ENCODE assay signal across 8 cellular contexts in the genomic region with DNA sequence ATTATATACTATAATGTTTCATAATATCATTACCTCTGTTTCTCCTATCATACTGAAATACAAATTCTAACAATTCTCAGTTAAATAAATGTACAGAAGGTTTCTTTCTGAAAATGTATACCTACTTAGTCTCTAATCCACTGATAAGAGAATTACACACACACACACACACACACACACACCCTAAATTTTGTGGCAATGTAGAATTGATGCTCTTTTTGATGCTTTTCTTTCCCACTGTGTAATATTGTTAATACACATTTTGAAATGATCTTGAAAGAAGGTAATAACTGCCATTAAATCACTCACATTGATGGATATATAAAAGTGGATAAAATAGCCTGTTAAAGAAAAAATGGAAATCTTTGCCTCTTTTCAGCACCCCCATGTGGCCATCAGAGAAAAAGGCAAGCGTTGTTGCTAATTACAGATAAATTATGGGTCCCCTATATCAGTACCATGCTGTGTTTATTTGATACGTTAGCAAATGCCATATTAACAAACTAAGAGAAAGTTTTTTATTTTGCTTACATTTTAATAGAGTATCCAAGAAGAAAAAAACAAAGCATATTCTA.
DNase-seq lines count a peak whose midpoint lies in the region; ATAC-seq, FAIRE-seq and TF ChIP-seq lines count a peak whose summit lies in the region.
"Had no signal": no experiment of that assay in that cellular context is flagged by ENCODE, and none has a peak within 500 bp of the region (broad histone marks: within the 10 kb centered on the region; RNA-seq: fewer than 3 reads in every experiment).

No MANE protein-coding gene starts in this region.

- DNase-seq in GM10248 (ENCODE audit: extremely low spot score), result no peak
- peak; percentile 7 for DNase-seq in KBM-7
- no peak for DNase-seq in astrocyte (ENCODE audit: low read depth)
- no peak for DNase-seq in nephron progenitor cell
- no peak for DNase-seq in lower lobe of right lung
- DNase-seq in AG08395 (ENCODE audit: low spot score), result no peak
- no peak for DNase-seq in spleen
- DNase-seq: activated T-cell treated with anti-CD3 and anti-CD28 coated beads, Interleukin-2, amount 50 U/mL, for 24 hours had no signal

- in situ Hi-C loops in KBM-7 (cut with MboI; ENCODE audit: low pct_unique_long_range_greater_than_20kb, low sequenced_read_pairs), result no loop called here

- no peaks in the 10 kb centered on the region for H3K36me3 Mint-ChIP-seq in astrocyte (ENCODE audit: low read depth, unreplicated experiment)
- no peaks in the 10 kb centered on the region for H3K36me3 Mint-ChIP-seq in nephron progenitor cell (ENCODE audit: low read depth)

- H3K27me3 ChIP-seq in astrocyte (ENCODE audit: insufficient read depth, low read length) (no peaks in the 10 kb centered on the region), lower lobe of right lung (ENCODE audit: low read depth) (no peaks in the 10 kb centered on the region), spleen (replicated peaks in 1 of 7) (no peaks in the 10 kb centered on the region)

- H3K27me3 Mint-ChIP-seq in astrocyte (ENCODE audit: low read depth, unreplicated experiment) (no peaks in the 10 kb centered on the region), nephron progenitor cell (ENCODE audit: low read depth, poor library complexity) (no peaks in the 10 kb centered on the region)
- H3K27me3 Mint-ChIP-seq: activated T-cell treated with anti-CD3 and anti-CD28 coated beads, Interleukin-2, amount 50 U/mL, for 24 hours had no signal

- no peak overlapping the region for H3K4me2 ChIP-seq in astrocyte (ENCODE audit: low read length)

- H3K27ac ChIP-seq in astrocyte (ENCODE audit: low read depth, low read length) (no peak overlapping the region), lower lobe of right lung (no peak overlapping the region), spleen (no peak overlapping the region)

- FAIRE-seq in astrocyte (lab: Jason Lieb, UNC), result no peak

- H3K9me3 ChIP-seq in astrocyte (ENCODE audit: insufficient read depth, low read depth, low read length) (no peaks in the 10 kb centered on the region), lower lobe of right lung (no peaks in the 10 kb centered on the region), spleen (peaks cover 0 to 4% (median 0%) of the 10 kb centered on the region in 8 donors)

- H3K27ac Mint-ChIP-seq in astrocyte (ENCODE audit: unreplicated experiment), result no peak overlapping the region
- H3K27ac Mint-ChIP-seq in nephron progenitor cell, result no peak overlapping the region
- H3K27ac Mint-ChIP-seq: activated T-cell treated with anti-CD3 and anti-CD28 coated beads, Interleukin-2, amount 50 U/mL, for 24 hours had no signal

- no peak for ATAC-seq in lower lobe of right lung

- H4K20me1 ChIP-seq in astrocyte (ENCODE audit: insufficient read depth, low read length), result no peaks in the 10 kb centered on the region

- CTCF ChIA-PET in GM10248 (lab: Yijun Ruan, JAX), result interaction anchor here (1.2 to 1.5 kb wide), 2 partner anchors 11 to 27 kb away, joined by 3 to 4 read pairs; no protein-coding TSS in a partner anchor

- no peaks in the 10 kb centered on the region for H3K36me3 ChIP-seq in astrocyte (ENCODE audit: insufficient read depth, low read length)
- no peaks in the 10 kb centered on the region for H3K36me3 ChIP-seq in lower lobe of right lung
- H3K36me3 ChIP-seq in spleen, result no peaks in the 10 kb centered on the region

- TF ChIP-seq CTCF in GM10248 (IDR thresholded peaks at IDR 0.05; ENCODE audit: control extremely low read depth, extremely low read depth, low read depth, missing control alignments) (peak; percentile 35), astrocyte (IDR thresholded peaks at IDR 0.05; ENCODE audit: insufficient read depth, low read depth, low read length) (peak; percentile 47), nephron progenitor cell (IDR thresholded peaks at IDR 0.05) (peak; percentile 35), lower lobe of right lung (IDR thresholded peaks at IDR 0.05) (no peak), spleen (IDR thresholded peaks at IDR 0.05 in 8 of 11, conservative IDR thresholded peaks at IDR 0.05 in 3 of 11) (no peak)

- H3K9ac ChIP-seq in astrocyte (ENCODE audit: low read length), result no peak overlapping the region

- H3K4me1 Mint-ChIP-seq in astrocyte (ENCODE audit: low read depth, unreplicated experiment), result no peaks in the 10 kb centered on the region
- no peaks in the 10 kb centered on the region for H3K4me1 Mint-ChIP-seq in nephron progenitor cell

- H2AFZ ChIP-seq in astrocyte (ENCODE audit: low read depth, low read length), result no peak overlapping the region

- TF ChIP-seq POLR2A in spleen (IDR thresholded peaks at IDR 0.05), result no peak

- WGBS in spleen, 5 donors, result 6 to 14% (median 11%) methylated on average over 2 of the region's 2 CpGs

- POLR2A ChIA-PET in GM10248 (lab: Yijun Ruan, JAX), result no interaction called here

- intact Hi-C loops in lower lobe of right lung (cut with DNase I) (no loop called here), spleen (cut with DNase I; ENCODE audit: low total_unique reads) (no loop called here)

- H3K4me3 Mint-ChIP-seq in astrocyte (ENCODE audit: unreplicated experiment) (no peak overlapping the region), nephron progenitor cell (no peak overlapping the region)
- H3K4me3 Mint-ChIP-seq: activated T-cell treated with anti-CD3 and anti-CD28 coated beads, Interleukin-2, amount 50 U/mL, for 24 hours had no signal

- H3K9me3 Mint-ChIP-seq in astrocyte (ENCODE audit: unreplicated experiment) (no peaks in the 10 kb centered on the region), nephron progenitor cell (peaks cover 3% of the 10 kb centered on the region)
- H3K9me3 Mint-ChIP-seq: activated T-cell treated with anti-CD3 and anti-CD28 coated beads, Interleukin-2, amount 50 U/mL, for 24 hours had no signal

- no peaks in the 10 kb centered on the region for H3K4me1 ChIP-seq in astrocyte (ENCODE audit: insufficient read depth, low read length)
- H3K4me1 ChIP-seq in lower lobe of right lung, result no peaks in the 10 kb centered on the region
- no peaks in the 10 kb centered on the region for H3K4me1 ChIP-seq in spleen

- H3K79me2 ChIP-seq in astrocyte (ENCODE audit: insufficient read depth, low read length), result no peaks in the 10 kb centered on the region

- no peak overlapping the region for H3K4me3 ChIP-seq in astrocyte (ENCODE audit: insufficient read depth, low read depth, low read length)
- H3K4me3 ChIP-seq in lower lobe of right lung, result no peak overlapping the region
- no peak overlapping the region for H3K4me3 ChIP-seq in spleen

Comparison
In these comparisons a context has a peak if more than half of its experiments do, and no peak if none do; other contexts are left out.
1. CTCF ChIP-seq: peak in GM10248 (single experiment), astrocyte (single experiment) and nephron progenitor cell (single experiment); none in lower lobe of right lung (single experiment) and spleen (0 of 11).